Comparison of ENCODE assay signal across 12 cellular contexts in genomic region chr13:45361596-45362206, GRCh38. TPM values are rescaled to one million over a fixed set of nuclear protein-coding genes. Genes with fewer than 3 reads are reported as not detected.
DNase-seq lines count a peak whose midpoint lies in the region; ATAC-seq and TF ChIP-seq lines count a peak whose summit lies in the region.
"Had no signal": no experiment of that assay in that cellular context is flagged by ENCODE, and none has a peak within 500 bp of the region (broad histone marks: within the 10 kb centered on the region; RNA-seq: fewer than 3 reads in every experiment).

No MANE protein-coding gene starts in this region.

- POLR2A ChIA-PET in CD4-positive, alpha-beta T cell (lab: Charles Lee): no interaction called here

- no peak overlapping the region for H3K27ac ChIP-seq in CD4-positive, alpha-beta T cell (ENCODE audit: low read depth, low read length)
- H3K27ac ChIP-seq: neutrophil, thoracic aorta had no signal

- peaks cover 33% of the 10 kb centered on the region for H3K36me3 Mint-ChIP-seq in CD4-positive, alpha-beta T cell (ENCODE audit: low read depth)
- H3K36me3 Mint-ChIP-seq in activated naive CD8-positive, alpha-beta T cell treated with anti-CD3 and anti-CD28 coated beads, Interleukin-2, amount 50 U/mL, for 24 hours (ENCODE audit: low read depth): peaks cover 45% of the 10 kb centered on the region

- H3K9me3 Mint-ChIP-seq in CD4-positive, alpha-beta T cell: no peaks in the 10 kb centered on the region
- no peaks in the 10 kb centered on the region for H3K9me3 Mint-ChIP-seq in activated naive CD8-positive, alpha-beta T cell treated with anti-CD3 and anti-CD28 coated beads, Interleukin-2, amount 50 U/mL, for 24 hours

- H3K27ac Mint-ChIP-seq in CD4-positive, alpha-beta T cell: peak overlapping the region; percentile 28
- H3K27ac Mint-ChIP-seq in activated naive CD8-positive, alpha-beta T cell treated with anti-CD3 and anti-CD28 coated beads, Interleukin-2, amount 50 U/mL, for 24 hours: peak overlapping the region; percentile 30
- H3K27ac Mint-ChIP-seq: endodermal cell had no signal

- intact Hi-C loops in CD4-positive, alpha-beta T cell (cut with DNase I, micrococcal nuclease): loop anchor here in 1 of 2 experiments (2.0 to 10.0 kb wide), 2 partner anchors 19 to 103 kb away; partner anchors contain the start of gene COG3

- no peak for ATAC-seq in CD4-positive, alpha-beta T cell (ENCODE audit: poor library complexity)
- ATAC-seq in activated naive CD8-positive, alpha-beta T cell treated with anti-CD3 and anti-CD28 coated beads, Interleukin-2, amount 50 U/mL, for 24 hours: peak; percentile 42
- ATAC-seq in HG02870 (IDR thresholded peaks at IDR 0.05; ENCODE audit: unreplicated experiment) (no peak), omental fat pad (ENCODE audit: low FRiP score) (no peak)

- CTCF ChIA-PET in CD4-positive, alpha-beta T cell (lab: Charles Lee): interaction anchor here (0.8 kb wide), 1 partner anchor 9 kb away, joined by 3 read pairs; no protein-coding TSS in a partner anchor

- no peaks in the 10 kb centered on the region for H3K9me3 ChIP-seq in CD4-positive, alpha-beta T cell (ENCODE audit: control insufficient read depth, low read length)
- H3K9me3 ChIP-seq: neutrophil, thoracic aorta had no signal

- peaks cover 25% of the 10 kb centered on the region for H3K4me1 Mint-ChIP-seq in CD4-positive, alpha-beta T cell (ENCODE audit: low read depth)
- H3K4me1 Mint-ChIP-seq in activated naive CD8-positive, alpha-beta T cell treated with anti-CD3 and anti-CD28 coated beads, Interleukin-2, amount 50 U/mL, for 24 hours: peaks cover 42% of the 10 kb centered on the region

- H3K27me3 Mint-ChIP-seq in CD4-positive, alpha-beta T cell: no peaks in the 10 kb centered on the region
- H3K27me3 Mint-ChIP-seq in activated naive CD8-positive, alpha-beta T cell treated with anti-CD3 and anti-CD28 coated beads, Interleukin-2, amount 50 U/mL, for 24 hours: no peaks in the 10 kb centered on the region

- H3K27me3 ChIP-seq in CD4-positive, alpha-beta T cell (ENCODE audit: control insufficient read depth, insufficient read depth, low read length): no peaks in the 10 kb centered on the region
- H3K27me3 ChIP-seq: neutrophil had no signal

- no peak for TF ChIP-seq CTCF in CD4-positive, alpha-beta T cell (IDR thresholded peaks at IDR 0.05)
- TF ChIP-seq CTCF in omental fat pad (IDR thresholded peaks at IDR 0.05): no peak

- DNase-seq in CD4-positive, alpha-beta T cell: no peak
- peak; percentile 45 for DNase-seq in HPDE6-E6E7 (ENCODE audit: extremely low spot score)
- no peak for DNase-seq in activated naive CD8-positive, alpha-beta T cell treated with anti-CD3 and anti-CD28 coated beads, Interleukin-2, amount 50 U/mL, for 24 hours
- peak; percentile 82 for DNase-seq in kidney tubule cell (ENCODE audit: low spot score)
- no peak for DNase-seq in KG1 (lab: John Stamatoyannopoulos, UW)
- DNase-seq in omental fat pad (ENCODE audit: low spot score): no peak
- no peak for DNase-seq in NCI-H2107 treated with DMSO at 0.1 percent for 48 hours (lab: John Stamatoyannopoulos, UW; ENCODE audit: unreplicated experiment)
- DNase-seq: endodermal cell, T1000 had no signal

- H3K4me3 Mint-ChIP-seq in CD4-positive, alpha-beta T cell: no peak overlapping the region
- H3K4me3 Mint-ChIP-seq in activated naive CD8-positive, alpha-beta T cell treated with anti-CD3 and anti-CD28 coated beads, Interleukin-2, amount 50 U/mL, for 24 hours: no peak overlapping the region
- H3K4me3 Mint-ChIP-seq: endodermal cell had no signal

RNA-seq across cellular contexts. Expression of gene TPT1, which starts 20.7 kb away (rescaled TPM):
- total RNA-seq in CD4-positive, alpha-beta T cell: 1,000 to 10,000 TPM; 8,742 to 8,834 TPM
- 1,000 to 10,000 TPM; 3,407 to 5,053 (median 4,011) TPM for total RNA-seq in omental fat pad

RNA-seq across cellular contexts. Expression of gene SLC25A30, which starts 56.5 kb away (rescaled TPM):
- total RNA-seq in CD4-positive, alpha-beta T cell: 10 to 100 TPM; 23.2 to 28.6 TPM
- 10 to 100 TPM; 10.1 to 21.9 (median 11.9) TPM for total RNA-seq in omental fat pad

Comparison
In these comparisons a context has a peak if more than half of its experiments do, and no peak if none do; other contexts are left out.
1. DNase-seq: peak in HPDE6-E6E7 (single experiment) and kidney tubule cell (single experiment); none in CD4-positive, alpha-beta T cell (0 of 10), activated naive CD8-positive, alpha-beta T cell treated with anti-CD3 and anti-CD28 coated beads, Interleukin-2, amount 50 U/mL, for 24 hours (single experiment), KG1 (single experiment), omental fat pad (single experiment) and NCI-H2107 treated with DMSO at 0.1 percent for 48 hours (single experiment).